In the genomic region with DNA sequence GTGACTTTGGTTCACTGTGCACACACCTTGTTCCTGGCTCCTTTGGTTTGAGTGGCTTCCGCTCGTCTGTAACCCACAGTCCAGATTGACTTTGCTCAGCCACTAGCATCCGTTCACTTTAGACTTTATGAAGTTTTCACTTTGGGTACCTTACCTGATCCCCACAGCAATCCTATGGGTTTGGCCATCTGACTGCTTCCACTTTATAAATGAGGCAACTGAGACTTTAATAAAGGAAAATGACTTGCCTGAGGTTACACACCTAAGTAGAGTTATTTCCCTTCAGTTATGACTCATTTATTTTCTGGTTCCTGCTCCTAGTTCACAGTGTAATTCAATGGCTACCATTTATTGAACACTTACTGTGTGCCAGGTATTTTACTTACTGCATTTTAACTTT, we compare ENCODE assay signal across 19 cellular contexts.
DNase-seq lines count a peak whose midpoint lies in the region; ATAC-seq and TF ChIP-seq lines count a peak whose summit lies in the region.
"Had no signal": no experiment of that assay in that cellular context is flagged by ENCODE, and none has a peak within 500 bp of the region (broad histone marks: within the 10 kb centered on the region; RNA-seq: fewer than 3 reads in every experiment).

No MANE protein-coding gene starts in this region.

- ATAC-seq in GM18499 (IDR thresholded peaks at IDR 0.05; ENCODE audit: insufficient read depth, unreplicated experiment) (peak; percentile 72), GM19351 (IDR thresholded peaks at IDR 0.05; ENCODE audit: unreplicated experiment) (peak; percentile 79), HG02885 (IDR thresholded peaks at IDR 0.05; ENCODE audit: poor library complexity, unreplicated experiment) (peak; percentile 80)
- peak; percentile 68 for ATAC-seq in activated T-helper 17 cell treated with anti-CD3 and anti-CD28 coated beads, Interleukin-2, amount 50 U/mL, for 72 hours (replicated peaks)
- ATAC-seq in naive thymus-derived CD4-positive, alpha-beta T cell: no peak
- ATAC-seq: HCT116, mucosa of descending colon had no signal

- in situ Hi-C loops in GM13977 (cut with MboI; ENCODE audit: low pct_unique_long_range_greater_than_20kb, low sequenced_read_pairs, unreplicated experiment): no loop called here

- intact Hi-C loops in naive thymus-derived CD4-positive, alpha-beta T cell (cut with micrococcal nuclease): no loop called here

- DNase-seq in NOMO-1 treated with DMSO at 0.1 percent for 48 hours (lab: John Stamatoyannopoulos, UW; ENCODE audit: unreplicated experiment) (no peak), AG08395 (ENCODE audit: low spot score) (no peak), GM13977 (ENCODE audit: low spot score) (no peak)
- no peak for DNase-seq in naive thymus-derived CD4-positive, alpha-beta T cell
- DNase-seq: activated CD8-positive, alpha-beta memory T cell treated with anti-CD3 and anti-CD28 coated beads, Interleukin-2, amount 50 U/mL, for 48 hours; DND-41; foreskin fibroblast; mucosa of descending colon; NCI-H1105 treated with DMSO at 0.1 percent for 48 hours; NCI-H524 treated with DMSO at 0.1 percent for 48 hours had no signal

- H3K4me1 Mint-ChIP-seq in activated T-helper 17 cell treated with anti-CD3 and anti-CD28 coated beads, Interleukin-2, amount 50 U/mL, for 72 hours: peaks cover 15% of the 10 kb centered on the region
- H3K4me1 Mint-ChIP-seq in naive thymus-derived CD4-positive, alpha-beta T cell: peaks cover 0 to 34% (median 0%) of the 10 kb centered on the region in 7 donors
- H3K4me1 Mint-ChIP-seq: B cell had no signal

- peaks cover 4% of the 10 kb centered on the region for H3K36me3 Mint-ChIP-seq in activated T-helper 17 cell treated with anti-CD3 and anti-CD28 coated beads, Interleukin-2, amount 50 U/mL, for 72 hours (ENCODE audit: low read depth)
- H3K36me3 Mint-ChIP-seq in naive thymus-derived CD4-positive, alpha-beta T cell: peaks cover 0 to 27% (median 5%) of the 10 kb centered on the region in 5 donors

- H3K27me3 ChIP-seq in naive thymus-derived CD4-positive, alpha-beta T cell (ENCODE audit: control insufficient read depth in 2 of 2, insufficient read depth in 2 of 2, low read length in 2 of 2): no peaks in the 10 kb centered on the region

- POLR2A ChIA-PET in naive thymus-derived CD4-positive, alpha-beta T cell (lab: Charles Lee): no interaction called here

- H3K27me3 Mint-ChIP-seq in activated T-helper 17 cell treated with anti-CD3 and anti-CD28 coated beads, Interleukin-2, amount 50 U/mL, for 72 hours: no peaks in the 10 kb centered on the region
- H3K27me3 Mint-ChIP-seq in naive thymus-derived CD4-positive, alpha-beta T cell: no peaks in the 10 kb centered on the region
- H3K27me3 Mint-ChIP-seq: B cell; dendritic cell treated with granulocyte-macrophage colony-stimulating factor and Interleukin-4, amounts not matched to agents 40 ng/mL and 50 ng/mL, for 4 days; progenitor cell of endocrine pancreas; stimulated activated naive CD8-positive, alpha-beta T cell treated with anti-CD3 and anti-CD28 coated beads, Interleukin-15, Interleukin-2, amounts not matched to agents 100 ng/mL and 50 ng/mL, for 24 hours had no signal

- H3K9me3 ChIP-seq in naive thymus-derived CD4-positive, alpha-beta T cell (ENCODE audit: control insufficient read depth in 2 of 3, low read length in 3 of 3): no peaks in the 10 kb centered on the region
- H3K9me3 ChIP-seq: mucosa of descending colon had no signal

- no peak overlapping the region for H3K4me3 ChIP-seq in naive thymus-derived CD4-positive, alpha-beta T cell (ENCODE audit: low read length)
- H3K4me3 ChIP-seq: mucosa of descending colon had no signal

- H3K9me3 Mint-ChIP-seq in activated T-helper 17 cell treated with anti-CD3 and anti-CD28 coated beads, Interleukin-2, amount 50 U/mL, for 72 hours: no peaks in the 10 kb centered on the region
- no peaks in the 10 kb centered on the region for H3K9me3 Mint-ChIP-seq in naive thymus-derived CD4-positive, alpha-beta T cell
- H3K9me3 Mint-ChIP-seq: dendritic cell treated with granulocyte-macrophage colony-stimulating factor and Interleukin-4, amounts not matched to agents 40 ng/mL and 50 ng/mL, for 4 days; stimulated activated naive CD8-positive, alpha-beta T cell treated with anti-CD3 and anti-CD28 coated beads, Interleukin-15, Interleukin-2, amounts not matched to agents 100 ng/mL and 50 ng/mL, for 24 hours had no signal

- CTCF ChIA-PET in naive thymus-derived CD4-positive, alpha-beta T cell (lab: Charles Lee): no interaction called here

- no peak overlapping the region for H3K4me3 Mint-ChIP-seq in activated T-helper 17 cell treated with anti-CD3 and anti-CD28 coated beads, Interleukin-2, amount 50 U/mL, for 72 hours
- no peak overlapping the region for H3K4me3 Mint-ChIP-seq in naive thymus-derived CD4-positive, alpha-beta T cell
- H3K4me3 Mint-ChIP-seq: B cell; dendritic cell treated with granulocyte-macrophage colony-stimulating factor and Interleukin-4, amounts not matched to agents 40 ng/mL and 50 ng/mL, for 4 days; stimulated activated naive CD8-positive, alpha-beta T cell treated with anti-CD3 and anti-CD28 coated beads, Interleukin-15, Interleukin-2, amounts not matched to agents 100 ng/mL and 50 ng/mL, for 24 hours had no signal

- H3K27ac Mint-ChIP-seq in activated T-helper 17 cell treated with anti-CD3 and anti-CD28 coated beads, Interleukin-2, amount 50 U/mL, for 72 hours: peak overlapping the region; percentile 58
- peak overlapping the region in 1 of 9 donors; percentile 59 for H3K27ac Mint-ChIP-seq in naive thymus-derived CD4-positive, alpha-beta T cell
- H3K27ac Mint-ChIP-seq: B cell; dendritic cell treated with granulocyte-macrophage colony-stimulating factor and Interleukin-4, amounts not matched to agents 40 ng/mL and 50 ng/mL, for 4 days; progenitor cell of endocrine pancreas; stimulated activated naive CD8-positive, alpha-beta T cell treated with anti-CD3 and anti-CD28 coated beads, Interleukin-15, Interleukin-2, amounts not matched to agents 100 ng/mL and 50 ng/mL, for 24 hours had no signal

- no peaks in the 10 kb centered on the region for H3K4me1 ChIP-seq in naive thymus-derived CD4-positive, alpha-beta T cell (ENCODE audit: control insufficient read depth in 2 of 2, insufficient read depth in 2 of 2, low read length in 2 of 2)

- TF ChIP-seq CTCF in GM13977 (IDR thresholded peaks at IDR 0.05; ENCODE audit: extremely low read depth, insufficient read depth, missing control alignments): no peak

- H3K27ac ChIP-seq in naive thymus-derived CD4-positive, alpha-beta T cell (ENCODE audit: low read depth, low read length): no peak overlapping the region

- no peaks in the 10 kb centered on the region for H3K36me3 ChIP-seq in naive thymus-derived CD4-positive, alpha-beta T cell (ENCODE audit: control insufficient read depth in 2 of 3, insufficient read depth in 3 of 3, low read length in 3 of 3)
